ENCODE assay signal across 9 cellular contexts in the genomic region with DNA sequence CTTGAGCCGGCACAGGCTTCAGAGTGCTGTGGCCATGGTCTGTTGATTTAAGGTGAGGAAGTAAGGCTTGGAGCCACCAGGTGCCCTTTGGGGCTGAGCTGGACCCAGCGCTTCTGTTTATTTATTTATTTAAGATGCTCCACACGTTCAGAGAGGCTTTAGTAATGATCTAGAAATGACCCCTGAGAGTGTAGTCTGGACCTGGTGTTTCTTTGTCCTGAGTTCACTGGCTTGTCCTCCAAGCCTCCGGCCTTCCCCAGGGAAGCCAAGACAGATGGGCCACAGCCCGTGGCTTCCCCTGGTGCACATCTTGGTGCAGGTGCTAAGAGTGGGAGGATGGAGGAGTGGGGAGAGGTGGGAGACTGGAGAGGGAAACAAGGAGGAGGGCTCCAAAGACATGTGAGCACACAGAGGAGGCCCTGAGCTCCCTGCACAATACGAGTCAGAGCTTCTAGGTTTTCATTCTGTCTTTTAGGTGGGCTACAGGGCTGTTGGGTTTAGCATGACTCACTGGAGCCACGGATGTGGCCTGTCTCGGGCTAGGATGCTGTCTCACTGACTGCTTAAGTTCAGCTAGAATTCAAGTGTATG. TPM values are rescaled to one million over a fixed set of nuclear protein-coding genes. Genes with fewer than 3 reads are reported as not detected.
DNase-seq lines count a peak whose midpoint lies in the region; ATAC-seq and TF ChIP-seq lines count a peak whose summit lies in the region.
"Had no signal": no experiment of that assay in that cellular context is flagged by ENCODE, and none has a peak within 500 bp of the region (broad histone marks: within the 10 kb centered on the region; RNA-seq: fewer than 3 reads in every experiment).

No MANE protein-coding gene starts in this region.

- DNase-seq in activated CD4-positive, alpha-beta T cell treated with anti-CD3 and anti-CD28 coated beads for 1 hour, result peak; percentile 5
- DNase-seq in activated CD4-positive, alpha-beta T cell treated with anti-CD3 and anti-CD28 coated beads, Interleukin-2, amount 50 U/mL, for 1 hour, result no peak
- DNase-seq in RWPE2 (ENCODE audit: low spot score) (peak; percentile 34), colonic mucosa (peak; percentile 2), H4 (ENCODE audit: low spot score) (no peak), prostate gland (ENCODE audit: low spot score) (no peak), NCI-H187 treated with DMSO at 0.1 percent for 48 hours (lab: John Stamatoyannopoulos, UW) (no peak)
- peak; percentile 69 for DNase-seq in stimulated activated CD8-positive, alpha-beta memory T cell treated with anti-CD3 and anti-CD28 coated beads, Interleukin-4, amount 100 ng/mL, for 48 hours
- DNase-seq: midbrain had no signal

- H3K36me3 ChIP-seq in RWPE2 (ENCODE audit: low read depth) (no peaks in the 10 kb centered on the region), colonic mucosa (no peaks in the 10 kb centered on the region), prostate gland (no peaks in the 10 kb centered on the region)

- H3K4me1 ChIP-seq in RWPE2 (ENCODE audit: insufficient read depth, poor library complexity, severe bottlenecking) (peaks cover under 1% of the 10 kb centered on the region), colonic mucosa (no peaks in the 10 kb centered on the region), prostate gland (replicated peaks) (no peaks in the 10 kb centered on the region)

- no peak overlapping the region for H3K9ac ChIP-seq in colonic mucosa (ENCODE audit: low read depth in 2 of 2, low read length in 2 of 2)

- H3K4me3 ChIP-seq in RWPE2 (ENCODE audit: severe bottlenecking) (no peak overlapping the region), colonic mucosa (no peak overlapping the region), prostate gland (no peak overlapping the region)

- no peak overlapping the region for H3K27ac ChIP-seq in RWPE2 (ENCODE audit: poor library complexity, severe bottlenecking)
- no peak overlapping the region for H3K27ac ChIP-seq in colonic mucosa
- H3K27ac ChIP-seq in prostate gland, result no peak overlapping the region

- TF ChIP-seq CTCF in RWPE2 (IDR thresholded peaks at IDR 0.05; ENCODE audit: poor library complexity, severe bottlenecking) (no peak), colonic mucosa (IDR thresholded peaks at IDR 0.05) (no peak), prostate gland (IDR thresholded peaks at IDR 0.05) (no peak)

- no peak for ATAC-seq in RWPE2 (ENCODE audit: low read depth)

- TF ChIP-seq POLR2A in prostate gland (IDR thresholded peaks at IDR 0.05), result no peak

- no peaks in the 10 kb centered on the region for H3K9me3 ChIP-seq in RWPE2 (ENCODE audit: severe bottlenecking)
- H3K9me3 ChIP-seq in colonic mucosa, result no peaks in the 10 kb centered on the region
- no peaks in the 10 kb centered on the region for H3K9me3 ChIP-seq in prostate gland

- intact Hi-C loops in colonic mucosa (cut with DNase I) (no loop called here), prostate gland (cut with DNase I) (no loop called here)

- 70% methylated on average over 8 of the region's 8 CpGs for WGBS in prostate gland

- H3K27me3 ChIP-seq in RWPE2 (ENCODE audit: insufficient read depth, poor library complexity, severe bottlenecking), result peaks cover 5% of the 10 kb centered on the region
- peaks cover 8% of the 10 kb centered on the region for H3K27me3 ChIP-seq in colonic mucosa
- peaks cover 4% of the 10 kb centered on the region for H3K27me3 ChIP-seq in prostate gland (replicated peaks; ENCODE audit: insufficient read depth)

RNA-seq across cellular contexts. Expression of gene AHRR, which starts 56.9 kb away (rescaled TPM):
- 1 to 10 TPM; 1.9 to 2.1 TPM for total RNA-seq in colonic mucosa
- total RNA-seq in H4 (2014; rRNA removed; shearing (Covaris generic)), result 10.8 and 12.9 TPM in 2 replicates
- total RNA-seq in prostate gland, result 10 to 100 TPM in 1 of 2 donors, 1 to 10 TPM in 1; 1.9 to 17.7 TPM

Comparison
In these comparisons a context has a peak if more than half of its experiments do, and no peak if none do; other contexts are left out.
1. DNase-seq: peak in activated CD4-positive, alpha-beta T cell treated with anti-CD3 and anti-CD28 coated beads for 1 hour (single experiment), RWPE2 (single experiment), colonic mucosa (single experiment) and stimulated activated CD8-positive, alpha-beta memory T cell treated with anti-CD3 and anti-CD28 coated beads, Interleukin-4, amount 100 ng/mL, for 48 hours (single experiment); none in activated CD4-positive, alpha-beta T cell treated with anti-CD3 and anti-CD28 coated beads, Interleukin-2, amount 50 U/mL, for 1 hour (single experiment), H4 (single experiment), prostate gland (single experiment) and NCI-H187 treated with DMSO at 0.1 percent for 48 hours (single experiment).